In genomic region chr6:9704989-9705388, GRCh38 we compare ENCODE assay signal across 17 cellular contexts.
A peak's percentile ranks its signal among the peaks of the same experiment; 100 is the strongest.
DNase-seq lines count a peak whose midpoint lies in the region; ATAC-seq and TF ChIP-seq lines count a peak whose summit lies in the region.
"Had no signal": no experiment of that assay in that cellular context is flagged by ENCODE, and none has a peak within 500 bp of the region (broad histone marks: within the 10 kb centered on the region; RNA-seq: fewer than 3 reads in every experiment).

No MANE protein-coding gene starts in this region.

- no peaks in the 10 kb centered on the region for H3K9me3 ChIP-seq in right lobe of liver
- H3K9me3 ChIP-seq: Caco-2 had no signal

- 19% methylated on average over 2 of the region's 2 CpGs for WGBS in right lobe of liver (ENCODE audit: insufficient coverage, low coverage, low lambda C conversion rate, missing lambda C conversion rate)

- H3K4me1 ChIP-seq in right lobe of liver, result peaks cover 0 to 8% (median 5%) of the 10 kb centered on the region in 4 donors
- H3K4me1 ChIP-seq: Caco-2 had no signal

- intact Hi-C loops in right lobe of liver (cut with DNase I), result no loop called here

- in situ Hi-C loops in ACHN (cut with HindIII; ENCODE audit: low pct_ligation_motif_present, low pct_unique_long_range_greater_than_20kb, low sequenced_read_pairs), result no loop called here

- no peaks in the 10 kb centered on the region for H3K36me3 ChIP-seq in right lobe of liver

- TF ChIP-seq POLR2A in right lobe of liver (IDR thresholded peaks at IDR 0.05), result no peak

- ATAC-seq in right lobe of liver, result peak; percentile 99 to 100 (median 100)
- no peak for ATAC-seq in GM18867 (IDR thresholded peaks at IDR 0.05; ENCODE audit: unreplicated experiment)

- TF ChIP-seq CTCF in right lobe of liver (IDR thresholded peaks at IDR 0.05), result no peak

- DNase-seq in ACHN (peak; percentile 8), HT1080 (ENCODE audit: low read depth) (peak; percentile 1), glomerular visceral epithelial cell (ENCODE audit: extremely low spot score) (peak; percentile 72), right lobe of liver (no peak), NOMO-1 treated with dmso at 0.1 percent for 144 hours (lab: John Stamatoyannopoulos, UW; ENCODE audit: unreplicated experiment) (no peak)
- no peak for DNase-seq in stimulated activated CD4-positive, alpha-beta T cell treated with anti-CD3 and anti-CD28 coated beads, Interleukin-2, amount 100 ng/mL, for 24 hours
- DNase-seq: Caco-2; CD4-positive, alpha-beta T cell; GF-D8; Karpas-422; NCI-H1694 treated with DMSO at 0.1 percent for 48 hours; NCI-H2081 treated with DMSO at 0.1 percent for 48 hours; NCI-H446; NCI-H526; OCI-M1; Right ventricle myocardium superior had no signal

- no peaks in the 10 kb centered on the region for H3K27me3 ChIP-seq in right lobe of liver

- peak overlapping the region in 1 of 3 donors; percentile 11 for H3K27ac ChIP-seq in right lobe of liver

- no peak overlapping the region for H3K4me3 ChIP-seq in right lobe of liver

Comparison
In these comparisons a context has a peak if more than half of its experiments do, and no peak if none do; other contexts are left out.
1. DNase-seq: peak in ACHN (single experiment), HT1080 (single experiment) and glomerular visceral epithelial cell (single experiment); none in right lobe of liver (0 of 3), stimulated activated CD4-positive, alpha-beta T cell treated with anti-CD3 and anti-CD28 coated beads, Interleukin-2, amount 100 ng/mL, for 24 hours (0 of 2) and NOMO-1 treated with dmso at 0.1 percent for 144 hours (single experiment).